2 cellular contexts compared by ENCODE assay signal in the genomic region with DNA sequence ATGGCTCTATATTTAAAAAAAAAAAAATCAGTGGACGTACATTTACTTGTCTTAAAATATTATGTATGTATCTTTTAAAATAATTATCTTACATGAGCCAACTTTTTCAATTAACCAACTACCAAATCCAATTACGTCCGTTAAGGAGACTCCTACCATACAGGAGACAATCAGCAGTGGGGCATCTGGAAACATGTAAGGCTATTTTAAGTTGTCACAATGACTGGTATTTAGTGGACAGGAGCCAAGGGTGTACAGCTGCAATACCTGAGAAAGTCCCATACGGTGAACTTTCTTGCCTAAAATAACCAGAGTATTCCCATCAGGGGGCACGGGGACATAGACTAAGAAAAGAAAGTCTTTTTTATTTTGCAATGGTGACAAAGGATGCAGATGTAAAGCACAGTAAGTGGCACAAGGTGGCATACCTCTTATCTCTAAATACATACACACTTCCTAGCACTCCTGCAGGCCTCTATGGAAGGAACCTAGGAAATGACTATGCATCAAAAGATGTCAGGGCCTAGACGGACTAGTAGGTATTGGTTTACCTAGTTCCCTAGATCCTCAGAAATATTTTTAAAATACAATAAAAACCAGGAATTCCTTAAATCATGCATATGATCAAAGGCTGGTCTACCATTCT.
TF ChIP-seq lines count a peak whose summit lies in the region.

No MANE protein-coding gene starts in this region.

TF ChIP-seq in SK-N-SH treated with all-trans-retinoic acid at 6 μM for 48 hours, 23 proteins besides CTCF, POLR2A, EP300 and RAD21 (continued from another document):
- TF ChIP-seq, protein P1, sequence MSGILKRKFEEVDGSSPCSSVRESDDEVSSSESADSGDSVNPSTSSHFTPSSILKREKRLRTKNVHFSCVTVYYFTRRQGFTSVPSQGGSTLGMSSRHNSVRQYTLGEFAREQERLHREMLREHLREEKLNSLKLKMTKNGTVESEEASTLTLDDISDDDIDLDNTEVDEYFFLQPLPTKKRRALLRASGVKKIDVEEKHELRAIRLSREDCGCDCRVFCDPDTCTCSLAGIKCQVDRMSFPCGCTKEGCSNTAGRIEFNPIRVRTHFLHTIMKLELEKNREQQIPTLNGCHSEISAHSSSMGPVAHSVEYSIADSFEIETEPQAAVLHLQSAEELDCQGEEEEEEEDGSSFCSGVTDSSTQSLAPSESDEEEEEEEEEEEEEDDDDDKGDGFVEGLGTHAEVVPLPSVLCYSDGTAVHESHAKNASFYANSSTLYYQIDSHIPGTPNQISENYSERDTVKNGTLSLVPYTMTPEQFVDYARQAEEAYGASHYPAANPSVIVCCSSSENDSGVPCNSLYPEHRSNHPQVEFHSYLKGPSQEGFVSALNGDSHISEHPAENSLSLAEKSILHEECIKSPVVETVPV (CRISPR knock-in tag; IDR thresholded peaks at IDR 0.05), result no peak
- TF ChIP-seq ZNF565 (CRISPR knock-in tag; conservative IDR thresholded peaks at IDR 0.05; ENCODE audit: low read depth) (no peak), TCF4 (CRISPR knock-in tag; IDR thresholded peaks at IDR 0.05; ENCODE audit: borderline replicate concordance) (peak; percentile 58; the same call in 1 of the 2 replicates), ZFP3 (CRISPR knock-in tag; IDR thresholded peaks at IDR 0.05) (no peak), ESRRG (CRISPR knock-in tag; IDR thresholded peaks at IDR 0.05) (no peak), ZC3H10 (CRISPR knock-in tag; IDR thresholded peaks at IDR 0.05) (no peak)
- TF ChIP-seq, protein P2, sequence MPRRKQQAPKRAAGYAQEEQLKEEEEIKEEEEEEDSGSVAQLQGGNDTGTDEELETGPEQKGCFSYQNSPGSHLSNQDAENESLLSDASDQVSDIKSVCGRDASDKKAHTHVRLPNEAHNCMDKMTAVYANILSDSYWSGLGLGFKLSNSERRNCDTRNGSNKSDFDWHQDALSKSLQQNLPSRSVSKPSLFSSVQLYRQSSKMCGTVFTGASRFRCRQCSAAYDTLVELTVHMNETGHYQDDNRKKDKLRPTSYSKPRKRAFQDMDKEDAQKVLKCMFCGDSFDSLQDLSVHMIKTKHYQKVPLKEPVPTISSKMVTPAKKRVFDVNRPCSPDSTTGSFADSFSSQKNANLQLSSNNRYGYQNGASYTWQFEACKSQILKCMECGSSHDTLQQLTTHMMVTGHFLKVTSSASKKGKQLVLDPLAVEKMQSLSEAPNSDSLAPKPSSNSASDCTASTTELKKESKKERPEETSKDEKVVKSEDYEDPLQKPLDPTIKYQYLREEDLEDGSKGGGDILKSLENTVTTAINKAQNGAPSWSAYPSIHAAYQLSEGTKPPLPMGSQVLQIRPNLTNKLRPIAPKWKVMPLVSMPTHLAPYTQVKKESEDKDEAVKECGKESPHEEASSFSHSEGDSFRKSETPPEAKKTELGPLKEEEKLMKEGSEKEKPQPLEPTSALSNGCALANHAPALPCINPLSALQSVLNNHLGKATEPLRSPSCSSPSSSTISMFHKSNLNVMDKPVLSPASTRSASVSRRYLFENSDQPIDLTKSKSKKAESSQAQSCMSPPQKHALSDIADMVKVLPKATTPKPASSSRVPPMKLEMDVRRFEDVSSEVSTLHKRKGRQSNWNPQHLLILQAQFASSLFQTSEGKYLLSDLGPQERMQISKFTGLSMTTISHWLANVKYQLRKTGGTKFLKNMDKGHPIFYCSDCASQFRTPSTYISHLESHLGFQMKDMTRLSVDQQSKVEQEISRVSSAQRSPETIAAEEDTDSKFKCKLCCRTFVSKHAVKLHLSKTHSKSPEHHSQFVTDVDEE (CRISPR knock-in tag; IDR thresholded peaks at IDR 0.05), result 0 out of 2 replicates have a peak, but pooled peaks have one; percentile 18

TF ChIP-seq in SK-N-SH, 30 proteins besides CTCF, POLR2A, EP300 and RAD21 (continued from another document):
- TF ChIP-seq, protein P3, sequence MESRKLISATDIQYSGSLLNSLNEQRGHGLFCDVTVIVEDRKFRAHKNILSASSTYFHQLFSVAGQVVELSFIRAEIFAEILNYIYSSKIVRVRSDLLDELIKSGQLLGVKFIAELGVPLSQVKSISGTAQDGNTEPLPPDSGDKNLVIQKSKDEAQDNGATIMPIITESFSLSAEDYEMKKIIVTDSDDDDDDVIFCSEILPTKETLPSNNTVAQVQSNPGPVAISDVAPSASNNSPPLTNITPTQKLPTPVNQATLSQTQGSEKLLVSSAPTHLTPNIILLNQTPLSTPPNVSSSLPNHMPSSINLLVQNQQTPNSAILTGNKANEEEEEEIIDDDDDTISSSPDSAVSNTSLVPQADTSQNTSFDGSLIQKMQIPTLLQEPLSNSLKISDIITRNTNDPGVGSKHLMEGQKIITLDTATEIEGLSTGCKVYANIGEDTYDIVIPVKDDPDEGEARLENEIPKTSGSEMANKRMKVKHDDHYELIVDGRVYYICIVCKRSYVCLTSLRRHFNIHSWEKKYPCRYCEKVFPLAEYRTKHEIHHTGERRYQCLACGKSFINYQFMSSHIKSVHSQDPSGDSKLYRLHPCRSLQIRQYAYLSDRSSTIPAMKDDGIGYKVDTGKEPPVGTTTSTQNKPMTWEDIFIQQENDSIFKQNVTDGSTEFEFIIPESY (IDR thresholded peaks at IDR 0.05; ENCODE audit: borderline replicate concordance, low read depth), result no peak
- TF ChIP-seq, protein P4, sequence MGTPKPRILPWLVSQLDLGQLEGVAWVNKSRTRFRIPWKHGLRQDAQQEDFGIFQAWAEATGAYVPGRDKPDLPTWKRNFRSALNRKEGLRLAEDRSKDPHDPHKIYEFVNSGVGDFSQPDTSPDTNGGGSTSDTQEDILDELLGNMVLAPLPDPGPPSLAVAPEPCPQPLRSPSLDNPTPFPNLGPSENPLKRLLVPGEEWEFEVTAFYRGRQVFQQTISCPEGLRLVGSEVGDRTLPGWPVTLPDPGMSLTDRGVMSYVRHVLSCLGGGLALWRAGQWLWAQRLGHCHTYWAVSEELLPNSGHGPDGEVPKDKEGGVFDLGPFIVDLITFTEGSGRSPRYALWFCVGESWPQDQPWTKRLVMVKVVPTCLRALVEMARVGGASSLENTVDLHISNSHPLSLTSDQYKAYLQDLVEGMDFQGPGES (IDR thresholded peaks at IDR 0.05; ENCODE audit: low read depth, low read length), result no peak
TF ChIP-seq in SK-N-SH: peak in this region for 0.
